In genomic region chr22:25166266-25167056, GRCh38 we compare ENCODE assay signal across 17 cellular contexts. TPM values are rescaled to one million over a fixed set of nuclear protein-coding genes. Genes with fewer than 3 reads are reported as not detected.
"Had no signal": no experiment of that assay in that cellular context is flagged by ENCODE, and none has a peak within 500 bp of the region (broad histone marks: within the 10 kb centered on the region; RNA-seq: fewer than 3 reads in every experiment).

No MANE protein-coding gene starts in this region.

- ATAC-seq: activated T-helper 17 cell treated with anti-CD3 and anti-CD28 coated beads, Interleukin-2, amount 50 U/mL, for 72 hours had no signal

- H3K4me3 Mint-ChIP-seq: activated B cell treated with CpG ODN at 0.5 μM for 24 hours; activated CD4-positive, alpha-beta T cell treated with anti-CD3 and anti-CD28 coated beads, Interleukin-2, amount 10 ng/mL, durations not matched to agents 24 days and 14 days; activated naive CD4-positive, alpha-beta T cell treated with anti-CD3 and anti-CD28 coated beads, Interleukin-2, amount 10 ng/mL, durations not matched to agents 7 days and 5 days; activated T-helper 17 cell treated with anti-CD3 and anti-CD28 coated beads, Interleukin-2, amount 50 U/mL, for 72 hours; nephron; T-helper 1 cell treated with Interleukin-12 subunit alpha and Interleukin-12 subunit beta and Interleukin-4 antibody, amounts not matched to agents 30 μg/mL and 1 μg/mL, for 36 hours had no signal

- H3K4me1 ChIP-seq: uterus had no signal

- H3K9me3 ChIP-seq: uterus had no signal

- H3K36me3 ChIP-seq: uterus had no signal

- H3K36me3 Mint-ChIP-seq: activated naive CD4-positive, alpha-beta T cell treated with anti-CD3 and anti-CD28 coated beads, Interleukin-2, amount 10 ng/mL, durations not matched to agents 7 days and 5 days had no signal

- H3K27ac Mint-ChIP-seq: activated B cell treated with CpG ODN at 0.5 μM for 24 hours; activated CD4-positive, alpha-beta T cell treated with anti-CD3 and anti-CD28 coated beads, Interleukin-2, amount 10 ng/mL, durations not matched to agents 24 days and 14 days; activated naive CD4-positive, alpha-beta T cell treated with anti-CD3 and anti-CD28 coated beads, Interleukin-2, amount 10 ng/mL, durations not matched to agents 7 days and 5 days; T-helper 1 cell treated with Interleukin-12 subunit alpha and Interleukin-12 subunit beta and Interleukin-4 antibody, amounts not matched to agents 30 μg/mL and 1 μg/mL, for 36 hours had no signal

- H3K27me3 Mint-ChIP-seq: activated CD4-positive, alpha-beta T cell treated with anti-CD3 and anti-CD28 coated beads, Interleukin-2, amount 10 ng/mL, durations not matched to agents 24 days and 14 days; activated naive CD4-positive, alpha-beta T cell treated with anti-CD3 and anti-CD28 coated beads, Interleukin-2, amount 10 ng/mL, durations not matched to agents 7 days and 5 days; activated T-helper 17 cell treated with anti-CD3 and anti-CD28 coated beads, Interleukin-2, amount 50 U/mL, for 72 hours had no signal

- H3K27ac ChIP-seq: uterus had no signal

- DNase-seq: activated B cell treated with CpG ODN at 0.5 μM for 24 hours; activated CD4-positive, alpha-beta T cell treated with anti-CD3 and anti-CD28 coated beads, Interleukin-2, amount 10 ng/mL, durations not matched to agents 24 days and 14 days; activated CD8-positive, alpha-beta memory T cell treated with anti-CD3 and anti-CD28 coated beads for 24 hours; activated naive CD4-positive, alpha-beta T cell treated with anti-CD3 and anti-CD28 coated beads, Interleukin-2, amount 10 ng/mL, durations not matched to agents 7 days and 5 days; activated T-cell treated with anti-CD3 and anti-CD28 coated beads for 4 hours; dermis blood vessel endothelial cell; erythroblast; foreskin fibroblast; head of caudate nucleus; stimulated activated CD4-positive, alpha-beta T cell treated with anti-CD3 and anti-CD28 coated beads, Interleukin-4, amount 100 ng/mL, for 4 hours; uterus had no signal

- H3K27me3 ChIP-seq: uterus had no signal

- H3K4me1 Mint-ChIP-seq: activated B cell treated with CpG ODN at 0.5 μM for 24 hours; activated CD4-positive, alpha-beta T cell treated with anti-CD3 and anti-CD28 coated beads, Interleukin-2, amount 10 ng/mL, durations not matched to agents 24 days and 14 days; activated naive CD4-positive, alpha-beta T cell treated with anti-CD3 and anti-CD28 coated beads, Interleukin-2, amount 10 ng/mL, durations not matched to agents 7 days and 5 days; activated T-helper 17 cell treated with anti-CD3 and anti-CD28 coated beads, Interleukin-2, amount 50 U/mL, for 72 hours had no signal

- H3K9me3 Mint-ChIP-seq: activated B cell treated with CpG ODN at 0.5 μM for 24 hours; activated CD4-positive, alpha-beta T cell treated with anti-CD3 and anti-CD28 coated beads, Interleukin-2, amount 10 ng/mL, durations not matched to agents 24 days and 14 days; activated naive CD4-positive, alpha-beta T cell treated with anti-CD3 and anti-CD28 coated beads, Interleukin-2, amount 10 ng/mL, durations not matched to agents 7 days and 5 days; activated T-helper 17 cell treated with anti-CD3 and anti-CD28 coated beads, Interleukin-2, amount 50 U/mL, for 72 hours; nephron; T-helper 1 cell treated with Interleukin-12 subunit alpha and Interleukin-12 subunit beta and Interleukin-4 antibody, amounts not matched to agents 30 μg/mL and 1 μg/mL, for 36 hours had no signal

- H3K4me3 ChIP-seq: skin epidermis, uterus had no signal

RNA-seq across cellular contexts. Expression of gene CRYBB3, which starts 33.2 kb away (rescaled TPM):
- total RNA-seq: activated B cell treated with CpG ODN at 0.5 μM for 24 hours; activated T-helper 17 cell treated with anti-CD3 and anti-CD28 coated beads, Interleukin-2, amount 50 U/mL, for 72 hours; dermis blood vessel endothelial cell; osteocyte; uterus had no signal

RNA-seq across cellular contexts. Expression of gene CRYBB2, which starts 53.0 kb away (rescaled TPM):
- total RNA-seq: activated B cell treated with CpG ODN at 0.5 μM for 24 hours; activated CD4-positive, alpha-beta T cell treated with anti-CD3 and anti-CD28 coated beads, Interleukin-2, amount 10 ng/mL, durations not matched to agents 24 days and 14 days; dermis blood vessel endothelial cell; mucosa of gallbladder; osteocyte; uterus had no signal
